Comparison of ENCODE assay signal across 1 cellular context in genomic region chr13:105616313-105617075, GRCh38.
TF ChIP-seq lines count a peak whose summit lies in the region.

No MANE protein-coding gene starts in this region.

TF ChIP-seq in GM23338, 12 proteins besides CTCF, POLR2A, EP300 and RAD21 (continued from another document):
- no peak for TF ChIP-seq ZNF462 (CRISPR knock-in tag; IDR thresholded peaks at IDR 0.05)
TF ChIP-seq in GM23338: peak in this region for 0.
